Comparison of ENCODE assay signal across 2 cellular contexts in the genomic region with DNA sequence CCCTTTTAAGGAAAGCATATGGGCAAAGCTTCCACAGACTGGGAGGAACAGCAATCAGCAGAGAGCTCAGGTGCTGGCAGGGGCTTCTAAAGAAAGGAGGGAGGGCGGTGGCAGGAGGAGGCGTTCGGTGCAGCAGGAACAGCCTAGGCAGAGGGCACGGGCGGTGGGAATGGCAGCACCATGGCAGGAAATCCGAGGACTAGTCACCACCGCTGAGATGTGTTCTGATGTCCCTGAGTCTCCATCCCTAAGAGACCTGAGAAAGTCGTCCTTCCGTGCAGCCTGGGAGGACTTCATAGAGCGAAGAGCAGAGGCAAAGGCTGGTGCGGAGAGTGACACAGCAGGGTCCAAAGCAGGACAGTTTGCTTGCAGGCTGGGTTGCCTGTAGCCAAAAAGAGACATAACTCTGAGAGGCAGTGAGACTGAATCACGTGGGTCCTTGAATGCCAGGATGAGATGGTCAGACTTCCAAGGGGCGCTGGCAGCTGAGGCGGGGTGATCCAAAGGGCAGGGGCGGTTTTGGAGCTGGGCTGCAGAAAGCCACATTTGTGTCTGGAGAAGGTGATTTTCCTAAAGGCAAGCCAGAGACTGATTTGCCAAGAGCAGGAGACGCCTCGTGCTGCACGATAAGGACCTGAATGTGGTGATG.
TF ChIP-seq lines count a peak whose summit lies in the region.

No MANE protein-coding gene starts in this region.

TF ChIP-seq in IMR-90, 13 proteins besides CTCF, POLR2A, EP300 and RAD21:
- TF ChIP-seq NFE2L2 (IDR thresholded peaks at IDR 0.05; ENCODE audit: low read depth, low read length), result no peak
- TF ChIP-seq, protein P1, sequence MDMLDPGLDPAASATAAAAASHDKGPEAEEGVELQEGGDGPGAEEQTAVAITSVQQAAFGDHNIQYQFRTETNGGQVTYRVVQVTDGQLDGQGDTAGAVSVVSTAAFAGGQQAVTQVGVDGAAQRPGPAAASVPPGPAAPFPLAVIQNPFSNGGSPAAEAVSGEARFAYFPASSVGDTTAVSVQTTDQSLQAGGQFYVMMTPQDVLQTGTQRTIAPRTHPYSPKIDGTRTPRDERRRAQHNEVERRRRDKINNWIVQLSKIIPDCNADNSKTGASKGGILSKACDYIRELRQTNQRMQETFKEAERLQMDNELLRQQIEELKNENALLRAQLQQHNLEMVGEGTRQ (IDR thresholded peaks at IDR 0.05; ENCODE audit: low read depth, low read length), result peak; percentile 52

TF ChIP-seq in H1, 55 proteins besides CTCF, POLR2A, EP300 and RAD21:
- TF ChIP-seq E2F6 (IDR thresholded peaks at IDR 0.05), result 0 out of 2 replicates have a peak, but pooled peaks have one; percentile 13
- no peak for TF ChIP-seq SP2 (IDR thresholded peaks at IDR 0.05; ENCODE audit: low read length)
- TF ChIP-seq JUN (IDR thresholded peaks at IDR 0.05; ENCODE audit: low read depth, low read length), result no peak
- TF ChIP-seq TAF7 (optimal IDR thresholded peaks at IDR 0.05; ENCODE audit: borderline replicate concordance, low read depth, low read length), result no peak
- TF ChIP-seq CBX8 (IDR thresholded peaks at IDR 0.05; ENCODE audit: borderline replicate concordance, low read depth, low read length), result no peak
- no peak for TF ChIP-seq ZNF274 (IDR thresholded peaks at IDR 0.05; ENCODE audit: borderline replicate concordance, extremely low read depth, low read length)
- peak; percentile 14 for TF ChIP-seq EZH2 (IDR thresholded peaks at IDR 0.05; ENCODE audit: low read depth, low read length, severe bottlenecking)
- TF ChIP-seq KDM1A (IDR thresholded peaks at IDR 0.05; ENCODE audit: borderline replicate concordance, low read length), result no peak
- TF ChIP-seq TBP (IDR thresholded peaks at IDR 0.05; ENCODE audit: low read depth, low read length), result no peak
- no peak for TF ChIP-seq TCF12 (IDR thresholded peaks at IDR 0.05; ENCODE audit: low read depth, low read length)
- no peak for TF ChIP-seq SP1 (IDR thresholded peaks at IDR 0.05; ENCODE audit: low read depth, low read length)
- TF ChIP-seq RNF2 (IDR thresholded peaks at IDR 0.05; ENCODE audit: borderline replicate concordance, low read depth, low read length, missing control alignments, poor library complexity, severe bottlenecking), result no peak
- TF ChIP-seq MAX (IDR thresholded peaks at IDR 0.05), result 0 out of 2 replicates have a peak, but pooled peaks have one; percentile 26
- TF ChIP-seq SUZ12 (IDR thresholded peaks at IDR 0.05; ENCODE audit: low read length), result no peak
- TF ChIP-seq POU5F1 (IDR thresholded peaks at IDR 0.05; ENCODE audit: low read depth, low read length), result no peak
- TF ChIP-seq ASH2L (IDR thresholded peaks at IDR 0.05; ENCODE audit: low read length), result peak; percentile 35
